Comparison of ENCODE assay signal across 24 cellular contexts in genomic region chr9:110092792-110093191, GRCh38.
"Had no signal": no experiment of that assay in that cellular context is flagged by ENCODE, and none has a peak within 500 bp of the region (broad histone marks: within the 10 kb centered on the region; RNA-seq: fewer than 3 reads in every experiment).

No MANE protein-coding gene starts in this region.

- H3K4me3 Mint-ChIP-seq: activated B cell treated with CpG ODN at 0.5 μM for 24 hours; activated CD4-positive, alpha-beta T cell treated with anti-CD3 and anti-CD28 coated beads, Interleukin-2, amount 10 ng/mL, durations not matched to agents 24 days and 14 days; activated CD8-positive, alpha-beta memory T cell treated with anti-CD3 and anti-CD28 coated beads, Interleukin-2, amount 10 ng/mL, durations not matched to agents 7 days and 5 days; activated naive CD8-positive, alpha-beta T cell treated with anti-CD3 and anti-CD28 coated beads, Interleukin-2, amount 50 U/mL, for 24 hours; activated T-cell treated with anti-CD3 and anti-CD28 coated beads, Interleukin-2, amount 50 U/mL, for 24 hours; activated T-helper 1 cell treated with anti-CD3 and anti-CD28 coated beads, Interleukin-12 subunit alpha, Interleukin-12 subunit beta, Interleukin-2, Interleukin-4 antibody, amounts not matched to agents 30 ng/mL and 10 ng/mL and 1 ng/mL, durations not matched to agents 14 hours and 24 hours and 36 hours had no signal

- H3K9me3 ChIP-seq: ascending aorta, body of pancreas had no signal

- H3K27me3 Mint-ChIP-seq: activated B cell treated with CpG ODN at 0.5 μM for 24 hours; activated CD4-positive, alpha-beta T cell treated with anti-CD3 and anti-CD28 coated beads, Interleukin-2, amount 10 ng/mL, durations not matched to agents 24 days and 14 days; activated naive CD8-positive, alpha-beta T cell treated with anti-CD3 and anti-CD28 coated beads, Interleukin-2, amount 50 U/mL, for 24 hours; activated T-cell treated with anti-CD3 and anti-CD28 coated beads, Interleukin-2, amount 50 U/mL, for 24 hours had no signal

- H3K4me3 ChIP-seq: ascending aorta, body of pancreas, PC-9 had no signal

- H3K9me3 Mint-ChIP-seq: activated B cell treated with CpG ODN at 0.5 μM for 24 hours; activated CD4-positive, alpha-beta T cell treated with anti-CD3 and anti-CD28 coated beads, Interleukin-2, amount 10 ng/mL, durations not matched to agents 24 days and 14 days; activated naive CD4-positive, alpha-beta T cell treated with anti-CD3 and anti-CD28 coated beads, Interleukin-2, amount 50 U/mL, for 72 hours; activated naive CD8-positive, alpha-beta T cell treated with anti-CD3 and anti-CD28 coated beads, Interleukin-2, amount 50 U/mL, for 24 hours; activated T-cell treated with anti-CD3 and anti-CD28 coated beads, Interleukin-2, amount 50 U/mL, for 24 hours; activated T-helper 1 cell treated with anti-CD3 and anti-CD28 coated beads, Interleukin-12 subunit alpha, Interleukin-12 subunit beta, Interleukin-2, Interleukin-4 antibody, amounts not matched to agents 30 ng/mL and 10 ng/mL and 1 ng/mL, durations not matched to agents 14 hours and 24 hours and 36 hours had no signal

- H3K27me3 ChIP-seq: ascending aorta, body of pancreas had no signal

- DNase-seq: activated B cell treated with CpG ODN at 0.5 μM for 24 hours; activated CD4-positive, alpha-beta T cell treated with anti-CD3 and anti-CD28 coated beads for 1 hour; activated CD4-positive, alpha-beta T cell treated with anti-CD3 and anti-CD28 coated beads, Interleukin-2, amount 10 ng/mL, durations not matched to agents 24 days and 14 days; activated CD4-positive, alpha-beta T cell treated with anti-CD3 and anti-CD28 coated beads, Interleukin-2, amount 50 U/mL, for 48 hours; activated CD8-positive, alpha-beta memory T cell treated with anti-CD3 and anti-CD28 coated beads, Interleukin-2, amount 10 ng/mL, durations not matched to agents 7 days and 5 days; activated effector memory CD4-positive, alpha-beta T cell treated with Interleukin-2 at 50 U/mL for 16 hours; activated naive CD4-positive, alpha-beta T cell treated with Interleukin-2 at 50 U/mL for 16 hours; activated naive CD8-positive, alpha-beta T cell treated with anti-CD3 and anti-CD28 coated beads, Interleukin-2, amount 50 U/mL, for 24 hours; activated T-cell treated with anti-CD3 and anti-CD28 coated beads, Interleukin-2, amount 50 U/mL, for 24 hours; amniotic stem cell; body of pancreas; central memory CD4-positive, alpha-beta T cell; Kasumi-1; NCI-H1092; NCI-H1417; NCI-H1930; NCI-H2107; NCI-H510A treated with DMSO at 0.1 percent for 48 hours; NCI-H69; PC-9; SIG-M5 had no signal

- H3K36me3 Mint-ChIP-seq: activated CD8-positive, alpha-beta memory T cell treated with anti-CD3 and anti-CD28 coated beads, Interleukin-2, amount 10 ng/mL, durations not matched to agents 7 days and 5 days had no signal

- H3K27ac Mint-ChIP-seq: activated CD8-positive, alpha-beta memory T cell treated with anti-CD3 and anti-CD28 coated beads, Interleukin-2, amount 10 ng/mL, durations not matched to agents 7 days and 5 days; activated naive CD8-positive, alpha-beta T cell treated with anti-CD3 and anti-CD28 coated beads, Interleukin-2, amount 50 U/mL, for 24 hours; activated T-cell treated with anti-CD3 and anti-CD28 coated beads, Interleukin-2, amount 50 U/mL, for 24 hours; activated T-helper 1 cell treated with anti-CD3 and anti-CD28 coated beads, Interleukin-12 subunit alpha, Interleukin-12 subunit beta, Interleukin-2, Interleukin-4 antibody, amounts not matched to agents 30 ng/mL and 10 ng/mL and 1 ng/mL, durations not matched to agents 14 hours and 24 hours and 36 hours had no signal

- H3K36me3 ChIP-seq: ascending aorta had no signal

- ATAC-seq: activated CD8-positive, alpha-beta memory T cell treated with anti-CD3 and anti-CD28 coated beads, Interleukin-2, amount 10 ng/mL, durations not matched to agents 7 days and 5 days; activated naive CD4-positive, alpha-beta T cell treated with anti-CD3 and anti-CD28 coated beads, Interleukin-2, amount 50 U/mL, for 72 hours; activated naive CD8-positive, alpha-beta T cell treated with anti-CD3 and anti-CD28 coated beads, Interleukin-2, amount 50 U/mL, for 24 hours; body of pancreas had no signal

- H3K27ac ChIP-seq: ascending aorta, body of pancreas, PC-9 had no signal
